Comparison of ENCODE assay signal across 10 cellular contexts in genomic region chrX:151153086-151153485, GRCh38. TPM values are rescaled to one million over a fixed set of nuclear protein-coding genes. Genes with fewer than 3 reads are reported as not detected.
DNase-seq lines count a peak whose midpoint lies in the region; ATAC-seq and TF ChIP-seq lines count a peak whose summit lies in the region.
"Had no signal": no experiment of that assay in that cellular context is flagged by ENCODE, and none has a peak within 500 bp of the region (broad histone marks: within the 10 kb centered on the region; RNA-seq: fewer than 3 reads in every experiment).

No MANE protein-coding gene starts in this region.

- H3K27ac Mint-ChIP-seq in endothelial cell (ENCODE audit: unreplicated experiment) (no peak overlapping the region), osteocyte (ENCODE audit: unreplicated experiment) (no peak overlapping the region)
- H3K27ac Mint-ChIP-seq: memory B cell had no signal

- no peak overlapping the region for H3K4me3 Mint-ChIP-seq in endothelial cell (ENCODE audit: unreplicated experiment)
- H3K4me3 Mint-ChIP-seq in osteocyte (ENCODE audit: unreplicated experiment): no peak overlapping the region
- H3K4me3 Mint-ChIP-seq: memory B cell had no signal

- no peaks in the 10 kb centered on the region for H3K36me3 Mint-ChIP-seq in endothelial cell (ENCODE audit: low read depth, unreplicated experiment)
- no peaks in the 10 kb centered on the region for H3K36me3 Mint-ChIP-seq in osteocyte (ENCODE audit: unreplicated experiment)
- H3K36me3 Mint-ChIP-seq: memory B cell had no signal

- H3K4me1 Mint-ChIP-seq in endothelial cell (ENCODE audit: unreplicated experiment) (no peaks in the 10 kb centered on the region), osteocyte (ENCODE audit: unreplicated experiment) (no peaks in the 10 kb centered on the region)
- H3K4me1 Mint-ChIP-seq: memory B cell had no signal

- H3K4me1 ChIP-seq in gastrocnemius medialis: no peaks in the 10 kb centered on the region

- intact Hi-C loops in gastrocnemius medialis (cut with DNase I; ENCODE audit: low total_unique reads): no loop called here

- TF ChIP-seq CTCF in GM12873 (IDR thresholded peaks at IDR 0.05; ENCODE audit: insufficient read depth, low read depth, low read length, missing control alignments): peak; percentile 22
- no peak for TF ChIP-seq CTCF in endothelial cell (IDR thresholded peaks at IDR 0.05; ENCODE audit: unreplicated experiment)
- peak; percentile 21 for TF ChIP-seq CTCF in osteocyte (IDR thresholded peaks at IDR 0.05)
- no peak for TF ChIP-seq CTCF in gastrocnemius medialis (IDR thresholded peaks at IDR 0.05 in 4 of 5, conservative IDR thresholded peaks at IDR 0.05 in 1 of 5)

- H3K27me3 Mint-ChIP-seq in endothelial cell (ENCODE audit: unreplicated experiment): no peaks in the 10 kb centered on the region
- H3K27me3 Mint-ChIP-seq in osteocyte (ENCODE audit: unreplicated experiment): peaks cover 9% of the 10 kb centered on the region

- H3K27me3 ChIP-seq in gastrocnemius medialis: no peaks in the 10 kb centered on the region

- H3K27ac ChIP-seq in gastrocnemius medialis: no peak overlapping the region

- H3K36me3 ChIP-seq in gastrocnemius medialis: no peaks in the 10 kb centered on the region

- H3K9me3 Mint-ChIP-seq in endothelial cell (ENCODE audit: unreplicated experiment) (no peaks in the 10 kb centered on the region), osteocyte (ENCODE audit: unreplicated experiment) (no peaks in the 10 kb centered on the region)
- H3K9me3 Mint-ChIP-seq: memory B cell had no signal

- no peak overlapping the region for H3K4me3 ChIP-seq in gastrocnemius medialis

- in situ Hi-C loops in gastrocnemius medialis (cut with MboI; ENCODE audit: low sequenced_read_pairs in 4 of 4): loop anchor here (10.0 to 25.0 kb wide), 2 partner anchors 532 to 534 kb away; partner anchors contain the start of gene PRRG3 (in 3 of the 4)

- ATAC-seq in GM19463 (IDR thresholded peaks at IDR 0.05; ENCODE audit: unreplicated experiment) (no peak), HG03571 (IDR thresholded peaks at IDR 0.05; ENCODE audit: unreplicated experiment) (no peak), gastrocnemius medialis (no peak)

- no peak for TF ChIP-seq POLR2A in gastrocnemius medialis (IDR thresholded peaks at IDR 0.05)

- DNase-seq in NCI-H69 (lab: John Stamatoyannopoulos, UW) (peak; percentile 23), endothelial cell (ENCODE audit: low spot score) (peak; percentile 5), osteocyte (ENCODE audit: extremely low spot score, unreplicated experiment) (no peak), SK-N-DZ (ENCODE audit: low spot score) (no peak), gastrocnemius medialis (no peak)
- DNase-seq: T-helper 2 cell had no signal

- no peaks in the 10 kb centered on the region for H3K9me3 ChIP-seq in gastrocnemius medialis

RNA-seq across cellular contexts. Expression of gene GPR50, which starts 23.3 kb away (rescaled TPM):
- total RNA-seq in endothelial cell (ENCODE audit: unreplicated experiment): 1.1 TPM
- not detected in 2 replicates for total RNA-seq in osteocyte
- polyA plus RNA-seq in SK-N-DZ (2014; cell fraction: cytosol; rRNA removed): 0.46 TPM in 1 of 2 replicates, not detected in the other
- not detected in 2 replicates for polyA plus RNA-seq in SK-N-DZ (2014; cell fraction: nucleus; rRNA removed)
- not detected for total RNA-seq in gastrocnemius medialis

Comparison
In these comparisons a context has a peak if more than half of its experiments do, and no peak if none do; other contexts are left out.
1. CTCF ChIP-seq: peak in GM12873 (single experiment) and osteocyte (single experiment); none in endothelial cell (single experiment) and gastrocnemius medialis (0 of 5).
2. DNase-seq: peak in NCI-H69 (single experiment) and endothelial cell (single experiment); none in osteocyte (single experiment), SK-N-DZ (single experiment) and gastrocnemius medialis (0 of 2).